19 cellular contexts compared by ENCODE assay signal in genomic region chr19:18769989-18770528, GRCh38. TPM values are rescaled to one million over a fixed set of nuclear protein-coding genes. Genes with fewer than 3 reads are reported as not detected.
A peak's percentile ranks its signal among the peaks of the same experiment; 100 is the strongest.
DNase-seq lines count a peak whose midpoint lies in the region; ATAC-seq and TF ChIP-seq lines count a peak whose summit lies in the region.
"Had no signal": no experiment of that assay in that cellular context is flagged by ENCODE, and none has a peak within 500 bp of the region (broad histone marks: within the 10 kb centered on the region; RNA-seq: fewer than 3 reads in every experiment).

No MANE protein-coding gene starts in this region.

- H3K27me3 Mint-ChIP-seq in MCF 10A (ENCODE audit: insufficient read depth, unreplicated experiment): no peaks in the 10 kb centered on the region
- H3K27me3 Mint-ChIP-seq: CD4-positive, alpha-beta memory T cell had no signal

- POLR2A ChIA-PET in MCF 10A (lab: Yijun Ruan, JAX) (interaction anchor here (0.5 to 1.0 kb wide), 3 partner anchors 65 to 149 kb away, joined by 3 to 4 read pairs (median 3); partner anchors contain the start of genes COPE and DDX49), HEK293T (lab: Yijun Ruan, JAX) (interaction anchor here (0.9 kb wide), 1 partner anchor 62 kb away, joined by 3 read pairs; the partner anchor contains the start of gene UPF1)

- no peak for ATAC-seq in foreskin keratinocyte
- ATAC-seq in HG02678 (IDR thresholded peaks at IDR 0.05; ENCODE audit: unreplicated experiment): no peak

- H3K27ac ChIP-seq in breast epithelium (no peak overlapping the region), VCaP (peak overlapping the region; percentile 20; the same call in 1 of the 2 replicates), foreskin keratinocyte (no peak overlapping the region)
- H3K27ac ChIP-seq: A549, BLaER1, KMS-11, SK-N-MC had no signal

- H3K4me3 Mint-ChIP-seq in MCF 10A (ENCODE audit: unreplicated experiment): no peak overlapping the region
- H3K4me3 Mint-ChIP-seq: CD4-positive, alpha-beta memory T cell had no signal

- no peaks in the 10 kb centered on the region for H3K9me3 ChIP-seq in breast epithelium
- H3K9me3 ChIP-seq: A549, BLaER1 had no signal

- intact Hi-C loops in MCF 10A (cut with micrococcal nuclease) (loop anchor here (5.0 kb wide), 1 partner anchor 62 kb away; the partner anchor contains the start of gene UPF1), breast epithelium (cut with DNase I; ENCODE audit: low total_unique reads) (no loop called here)

- H3K4me3 ChIP-seq in breast epithelium: no peak overlapping the region
- H3K4me3 ChIP-seq: A549, BLaER1, SK-N-MC had no signal

- CTCF ChIA-PET in MCF 10A (lab: Yijun Ruan, JAX): interaction anchor here (0.5 to 0.9 kb wide), 2 partner anchors 68 to 281 kb away, joined by 4 read pairs; no protein-coding TSS in a partner anchor
- CTCF ChIA-PET in HEK293T (lab: Yijun Ruan, JAX): no interaction called here

- TF ChIP-seq CTCF in MCF 10A (IDR thresholded peaks at IDR 0.05; ENCODE audit: unreplicated experiment) (no peak), breast epithelium (IDR thresholded peaks at IDR 0.05) (no peak), VCaP (conservative IDR thresholded peaks at IDR 0.05) (no peak), foreskin keratinocyte (conservative IDR thresholded peaks at IDR 0.05) (peak; percentile 6)

- H3K4me1 Mint-ChIP-seq in MCF 10A (ENCODE audit: insufficient read depth, unreplicated experiment): peaks cover 39% of the 10 kb centered on the region
- H3K4me1 Mint-ChIP-seq: CD4-positive, alpha-beta memory T cell had no signal

- no peaks in the 10 kb centered on the region for H3K27me3 ChIP-seq in breast epithelium
- H3K27me3 ChIP-seq in foreskin keratinocyte: peaks cover 24% of the 10 kb centered on the region
- H3K27me3 ChIP-seq: BLaER1 had no signal

- BruUV-seq in MCF 10A (replicated peaks; lab: Mats Ljungman, UMichigan): no TSS peak

- no peaks in the 10 kb centered on the region for H3K36me3 ChIP-seq in breast epithelium

- H3K4me1 ChIP-seq in breast epithelium (no peaks in the 10 kb centered on the region), foreskin keratinocyte (peaks cover 7% of the 10 kb centered on the region)
- H3K4me1 ChIP-seq: A549 had no signal

- H3K9me3 Mint-ChIP-seq in MCF 10A (ENCODE audit: unreplicated experiment): no peaks in the 10 kb centered on the region

- no peak for DNase-seq in MCF 10A (ENCODE audit: unreplicated experiment)
- no peak for DNase-seq in breast epithelium (ENCODE audit: low spot score in 2 of 2)
- no peak for DNase-seq in foreskin keratinocyte
- DNase-seq in HEK293T (ENCODE audit: extremely low spot score): no peak
- DNase-seq in DMS79 (lab: John Stamatoyannopoulos, UW): no peak
- DNase-seq: HCEC 1CT, NCI-H1092, NCI-H2171, NCI-H748 treated with DMSO at 0.1 percent for 48 hours, OCI-M1 had no signal

- H3K36me3 Mint-ChIP-seq in MCF 10A (ENCODE audit: insufficient read depth, unreplicated experiment): peaks cover 5% of the 10 kb centered on the region

- no peak for TF ChIP-seq POLR2A in breast epithelium (IDR thresholded peaks at IDR 0.05)

- H3K27ac Mint-ChIP-seq in MCF 10A (ENCODE audit: low read depth, unreplicated experiment): peak overlapping the region; percentile 20
- H3K27ac Mint-ChIP-seq: CD4-positive, alpha-beta memory T cell had no signal

TF ChIP-seq in HEK293T, 16 proteins besides CTCF, POLR2A, EP300 and RAD21:
- no peak for TF ChIP-seq ZNF384 (IDR thresholded peaks at IDR 0.05)
- no peak for TF ChIP-seq HDGF (IDR thresholded peaks at IDR 0.05; ENCODE audit: borderline replicate concordance)
- TF ChIP-seq SP1 (IDR thresholded peaks at IDR 0.05): no peak
- no peak for TF ChIP-seq TARDBP (IDR thresholded peaks at IDR 0.05)
- TF ChIP-seq FOXK2 (IDR thresholded peaks at IDR 0.05): no peak
- TF ChIP-seq BHLHE40 (IDR thresholded peaks at IDR 0.05; ENCODE audit: borderline replicate concordance): no peak

RNA-seq across cellular contexts. Expression of gene COMP, which starts 21.0 kb away (rescaled TPM):
- total RNA-seq in MCF 10A (2022): not detected in 2 replicates
- total RNA-seq in breast epithelium: 1 to 10 TPM; 1.0 to 4.9 (median 2.2) TPM
- total RNA-seq in foreskin keratinocyte: not detected in 2 replicates
- not detected in 2 replicates for polyA plus RNA-seq in foreskin keratinocyte
- total RNA-seq: CD4-positive, alpha-beta memory T cell; M059J; NCI-H460 had no signal
- polyA plus RNA-seq: A549; CD4-positive, alpha-beta memory T cell had no signal
